ENCODE assay signal across 14 cellular contexts in genomic region chr2:222805591-222806304, GRCh38. TPM values are rescaled to one million over a fixed set of nuclear protein-coding genes. Genes with fewer than 3 reads are reported as not detected.
A peak's percentile ranks its signal among the peaks of the same experiment; 100 is the strongest.
DNase-seq lines count a peak whose midpoint lies in the region; ATAC-seq and TF ChIP-seq lines count a peak whose summit lies in the region.
"Had no signal": no experiment of that assay in that cellular context is flagged by ENCODE, and none has a peak within 500 bp of the region (broad histone marks: within the 10 kb centered on the region; RNA-seq: fewer than 3 reads in every experiment).

No MANE protein-coding gene starts in this region.

- no peaks in the 10 kb centered on the region for H3K79me2 ChIP-seq in GM23338 (replicated peaks; ENCODE audit: insufficient read depth)

- H3K4me1 ChIP-seq in GM23338 (ENCODE audit: insufficient read depth) (no peaks in the 10 kb centered on the region), testis (no peaks in the 10 kb centered on the region)
- H3K4me1 ChIP-seq: vagina had no signal

- no peaks in the 10 kb centered on the region for H3K9me3 ChIP-seq in testis
- H3K9me3 ChIP-seq: vagina had no signal

- H3K27me3 ChIP-seq in GM23338 (ENCODE audit: insufficient read depth) = no peaks in the 10 kb centered on the region
- no peaks in the 10 kb centered on the region for H3K27me3 ChIP-seq in testis
- H3K27me3 ChIP-seq: vagina had no signal

- H3K4me3 Mint-ChIP-seq in GM23338 = no peak overlapping the region
- H3K4me3 Mint-ChIP-seq in nephron progenitor cell = no peak overlapping the region
- no peak overlapping the region for H3K4me3 Mint-ChIP-seq in activated CD8-positive, alpha-beta memory T cell treated with anti-CD3 and anti-CD28 coated beads, Interleukin-2, amount 10 ng/mL, durations not matched to agents 7 days and 5 days
- H3K4me3 Mint-ChIP-seq: activated T-helper 17 cell treated with anti-CD3 and anti-CD28 coated beads, Interleukin-2, amount 50 U/mL, for 72 hours; memory B cell had no signal

- no peak overlapping the region for H3K4me3 ChIP-seq in GM23338
- H3K4me3 ChIP-seq in fibroblast of pulmonary artery (replicated peaks; ENCODE audit: low read depth, low read length) = no peak overlapping the region
- H3K4me3 ChIP-seq in testis = no peak overlapping the region
- H3K4me3 ChIP-seq: vagina had no signal

- H3K36me3 Mint-ChIP-seq in GM23338 (ENCODE audit: low read depth) = no peaks in the 10 kb centered on the region
- no peaks in the 10 kb centered on the region for H3K36me3 Mint-ChIP-seq in nephron progenitor cell (ENCODE audit: low read depth)
- H3K36me3 Mint-ChIP-seq in activated CD8-positive, alpha-beta memory T cell treated with anti-CD3 and anti-CD28 coated beads, Interleukin-2, amount 10 ng/mL, durations not matched to agents 7 days and 5 days = no peaks in the 10 kb centered on the region
- H3K36me3 Mint-ChIP-seq: memory B cell had no signal

- DNase-seq in GM23338 (ENCODE audit: low spot score) = no peak
- peak; percentile 92 for DNase-seq in OCI-M1 (lab: John Stamatoyannopoulos, UW)
- peak; percentile 40 for DNase-seq in fibroblast of pulmonary artery (ENCODE audit: low read depth)
- no peak for DNase-seq in nephron progenitor cell
- DNase-seq in testis = no peak
- DNase-seq in activated CD8-positive, alpha-beta memory T cell treated with anti-CD3 and anti-CD28 coated beads, Interleukin-2, amount 10 ng/mL, durations not matched to agents 7 days and 5 days = no peak
- DNase-seq in NCI-H2081 (lab: John Stamatoyannopoulos, UW) = no peak
- DNase-seq: NCI-H2227 treated with DMSO at 0.1 percent for 48 hours had no signal

- TF ChIP-seq CTCF in GM23338 (conservative IDR thresholded peaks at IDR 0.05; ENCODE audit: low read depth in 2 of 2) = no peak
- no peak for TF ChIP-seq CTCF in fibroblast of pulmonary artery (IDR thresholded peaks at IDR 0.05; ENCODE audit: low read length, missing control alignments)
- no peak for TF ChIP-seq CTCF in nephron progenitor cell (IDR thresholded peaks at IDR 0.05)
- TF ChIP-seq CTCF in testis (IDR thresholded peaks at IDR 0.05) = no peak

- ATAC-seq in GM23338 = no peak
- no peak for ATAC-seq in activated CD8-positive, alpha-beta memory T cell treated with anti-CD3 and anti-CD28 coated beads, Interleukin-2, amount 10 ng/mL, durations not matched to agents 7 days and 5 days
- ATAC-seq in GM19324 (IDR thresholded peaks at IDR 0.05; ENCODE audit: low FRiP score, unreplicated experiment) = no peak
- ATAC-seq: activated CD4-positive, CD25-positive, alpha-beta regulatory T cell treated with anti-CD3 and anti-CD28 coated beads, Interleukin-2, amount 50 U/mL, for 24 hours; activated T-helper 17 cell treated with anti-CD3 and anti-CD28 coated beads, Interleukin-2, amount 50 U/mL, for 72 hours had no signal

- H3K4me1 Mint-ChIP-seq in GM23338 = peaks cover 2% of the 10 kb centered on the region; the same call in 1 of the 3 replicates
- H3K4me1 Mint-ChIP-seq in nephron progenitor cell = peaks cover 20% of the 10 kb centered on the region
- peaks cover 3% of the 10 kb centered on the region for H3K4me1 Mint-ChIP-seq in activated CD8-positive, alpha-beta memory T cell treated with anti-CD3 and anti-CD28 coated beads, Interleukin-2, amount 10 ng/mL, durations not matched to agents 7 days and 5 days
- H3K4me1 Mint-ChIP-seq: activated T-helper 17 cell treated with anti-CD3 and anti-CD28 coated beads, Interleukin-2, amount 50 U/mL, for 72 hours; memory B cell had no signal

- H3K36me3 ChIP-seq in GM23338 (ENCODE audit: insufficient read depth) (no peaks in the 10 kb centered on the region), testis (ENCODE audit: low read depth, missing control alignments) (no peaks in the 10 kb centered on the region)
- H3K36me3 ChIP-seq: vagina had no signal

- H4K20me1 ChIP-seq in GM23338 (replicated peaks; ENCODE audit: insufficient read depth) = no peaks in the 10 kb centered on the region

- no peak for TF ChIP-seq POLR2A in testis (IDR thresholded peaks at IDR 0.05)

- WGBS in testis, 2 donors = 80 to 87% methylated on average over 8 of the region's 8 CpGs

- H3K9me3 Mint-ChIP-seq in GM23338 = no peaks in the 10 kb centered on the region
- no peaks in the 10 kb centered on the region for H3K9me3 Mint-ChIP-seq in nephron progenitor cell
- no peaks in the 10 kb centered on the region for H3K9me3 Mint-ChIP-seq in activated CD8-positive, alpha-beta memory T cell treated with anti-CD3 and anti-CD28 coated beads, Interleukin-2, amount 10 ng/mL, durations not matched to agents 7 days and 5 days (ENCODE audit: low read depth)
- H3K9me3 Mint-ChIP-seq: activated T-helper 17 cell treated with anti-CD3 and anti-CD28 coated beads, Interleukin-2, amount 50 U/mL, for 72 hours; memory B cell had no signal

- H3K4me2 ChIP-seq in GM23338 = no peak overlapping the region

- peak overlapping the region; percentile 84 for H2AFZ ChIP-seq in GM23338

- no peaks in the 10 kb centered on the region for H3F3A ChIP-seq in GM23338 (replicated peaks; ENCODE audit: low read depth)

- intact Hi-C loops in testis (cut with DNase I; ENCODE audit: low total_unique reads) = no loop called here

- H3K27ac Mint-ChIP-seq in GM23338 = no peak overlapping the region
- peak overlapping the region; percentile 29 for H3K27ac Mint-ChIP-seq in nephron progenitor cell
- no peak overlapping the region for H3K27ac Mint-ChIP-seq in activated CD8-positive, alpha-beta memory T cell treated with anti-CD3 and anti-CD28 coated beads, Interleukin-2, amount 10 ng/mL, durations not matched to agents 7 days and 5 days
- H3K27ac Mint-ChIP-seq: activated T-helper 17 cell treated with anti-CD3 and anti-CD28 coated beads, Interleukin-2, amount 50 U/mL, for 72 hours; memory B cell had no signal

- no peak overlapping the region for H3K27ac ChIP-seq in GM23338 (ENCODE audit: low read depth)
- no peak overlapping the region for H3K27ac ChIP-seq in testis
- H3K27ac ChIP-seq: C4-2B, vagina had no signal

- H3K27me3 Mint-ChIP-seq in GM23338 (ENCODE audit: insufficient read depth, low read depth, poor library complexity) = no peaks in the 10 kb centered on the region
- H3K27me3 Mint-ChIP-seq in nephron progenitor cell (ENCODE audit: low read depth, poor library complexity) = peaks cover 4% of the 10 kb centered on the region
- peaks cover 30% of the 10 kb centered on the region for H3K27me3 Mint-ChIP-seq in activated CD8-positive, alpha-beta memory T cell treated with anti-CD3 and anti-CD28 coated beads, Interleukin-2, amount 10 ng/mL, durations not matched to agents 7 days and 5 days

- CTCF ChIA-PET in activated CD8-positive, alpha-beta memory T cell treated with anti-CD3 and anti-CD28 coated beads, Interleukin-2, amount 10 ng/mL, durations not matched to agents 7 days and 5 days (lab: Charles Lee) = no interaction called here

- H3K9me2 ChIP-seq in GM23338 (ENCODE audit: insufficient read depth) = no peaks in the 10 kb centered on the region

TF ChIP-seq in GM23338, 12 proteins besides CTCF, POLR2A, EP300 and RAD21 (continues in another document):
- TF ChIP-seq NANOG (IDR thresholded peaks at IDR 0.05; ENCODE audit: borderline replicate concordance) (no peak), ETS1 (IDR thresholded peaks at IDR 0.05) (no peak), REST (IDR thresholded peaks at IDR 0.05; ENCODE audit: unreplicated experiment) (no peak), CREB1 (CRISPR knock-in tag; IDR thresholded peaks at IDR 0.05; ENCODE audit: low read depth) (no peak), POLR2AphosphoS5 (IDR thresholded peaks at IDR 0.05; ENCODE audit: low read depth) (no peak)

RNA-seq across cellular contexts. Expression of gene ACSL3, which starts 55.1 kb away (rescaled TPM):
- total RNA-seq in GM23338 (2014; rRNA removed; shearing (Covaris generic)) = 130 and 132 TPM in 2 replicates
- 50.4 and 55.3 TPM in 2 replicates for polyA plus RNA-seq in GM23338 (2016; fragmentation: Nextera tagmentation; extraction: Ambion mirVana)
- 10 to 100 TPM; 87.4 to 96.6 TPM for total RNA-seq in testis
- polyA plus RNA-seq in testis (ENCODE audit: insufficient read depth, low read depth, low replicate concordance) = 66.7 TPM
- total RNA-seq in activated CD8-positive, alpha-beta memory T cell treated with anti-CD3 and anti-CD28 coated beads, Interleukin-2, amount 10 ng/mL, durations not matched to agents 7 days and 5 days = 10 to 100 TPM; 32.1 to 58.7 TPM

Comparison
In these comparisons a context has a peak if more than half of its experiments do, and no peak if none do; other contexts are left out.
1. DNase-seq: peak in OCI-M1 (single experiment) and fibroblast of pulmonary artery (single experiment); none in GM23338 (single experiment), nephron progenitor cell (single experiment), testis (single experiment), activated CD8-positive, alpha-beta memory T cell treated with anti-CD3 and anti-CD28 coated beads, Interleukin-2, amount 10 ng/mL, durations not matched to agents 7 days and 5 days (single experiment) and NCI-H2081 (0 of 2).